Comparison of ENCODE assay signal across 28 cellular contexts in the genomic region with DNA sequence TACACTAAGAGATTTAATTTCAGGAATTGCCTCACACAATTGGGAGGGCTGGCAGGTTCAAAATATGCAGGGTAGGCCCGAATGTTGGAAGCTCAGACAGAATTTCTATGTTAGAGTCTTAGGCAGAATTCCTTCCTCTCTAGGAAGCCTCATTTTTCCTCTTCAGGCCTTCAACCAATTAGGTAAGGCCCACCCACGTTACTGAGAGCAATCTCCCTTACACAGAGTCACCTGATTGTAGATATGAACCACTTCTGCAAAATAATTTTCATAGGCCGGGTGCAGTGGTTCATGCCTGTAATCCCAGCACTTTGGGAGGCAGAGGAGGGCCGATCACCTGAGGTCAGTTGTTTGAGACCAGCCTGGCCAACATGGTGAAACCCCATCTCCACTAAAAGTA.
"Had no signal": no experiment of that assay in that cellular context is flagged by ENCODE, and none has a peak within 500 bp of the region (broad histone marks: within the 10 kb centered on the region; RNA-seq: fewer than 3 reads in every experiment).

No MANE protein-coding gene starts in this region.

- DNase-seq: colonic mucosa; cortex of kidney; dorsolateral prefrontal cortex; effector CD4-positive, alpha-beta T cell; effector CD8-positive, alpha-beta T cell; effector memory CD4-positive, alpha-beta T cell; effector memory CD8-positive, alpha-beta T cell; endodermal cell; erythroblast; esophagus squamous epithelium; foreskin fibroblast; foreskin keratinocyte; foreskin melanocyte; gastrocnemius medialis; glutamatergic neuron; head of caudate nucleus; heart left ventricle; heart right ventricle had no signal

- H2AFZ ChIP-seq: hepatocyte had no signal

- H3K9me3 ChIP-seq: colonic mucosa, esophagus muscularis mucosa, gastrocnemius medialis, gastroesophageal sphincter had no signal

- H3K4me2 ChIP-seq: hepatocyte had no signal

- H3K79me2 ChIP-seq: hepatocyte had no signal

- ATAC-seq: effector memory CD8-positive, alpha-beta T cell; esophagus mucosa; foreskin keratinocyte; gastrocnemius medialis; gastroesophageal sphincter had no signal

- FAIRE-seq: colon, endometrium, endothelial cell of umbilical vein, frontal cortex had no signal

- H3K36me3 ChIP-seq: colonic mucosa, esophagus muscularis mucosa, esophagus squamous epithelium, gastrocnemius medialis, gastroesophageal sphincter, heart left ventricle, heart right ventricle had no signal

- H3K27me3 ChIP-seq: colonic mucosa, dorsolateral prefrontal cortex, esophagus muscularis mucosa, esophagus squamous epithelium, foreskin keratinocyte, gastrocnemius medialis, gastroesophageal sphincter, heart left ventricle, heart right ventricle, hepatocyte had no signal

- H3K4me1 ChIP-seq: colonic mucosa, esophagus muscularis mucosa, esophagus squamous epithelium, foreskin keratinocyte, gastrocnemius medialis, gastroesophageal sphincter, heart left ventricle, heart right ventricle had no signal

- H3K27ac ChIP-seq: colonic mucosa, coronary artery, dorsolateral prefrontal cortex, epithelial cell of prostate, esophagus muscularis mucosa, esophagus squamous epithelium, foreskin keratinocyte, gastrocnemius medialis, gastroesophageal sphincter, heart left ventricle, heart right ventricle, hepatocyte had no signal

- H3K4me3 ChIP-seq: colonic mucosa, coronary artery, dorsolateral prefrontal cortex, esophagus muscularis mucosa, esophagus squamous epithelium, gastrocnemius medialis, gastroesophageal sphincter, heart left ventricle, heart right ventricle, hepatocyte had no signal
